Comparison of ENCODE assay signal across 8 cellular contexts in the genomic region with DNA sequence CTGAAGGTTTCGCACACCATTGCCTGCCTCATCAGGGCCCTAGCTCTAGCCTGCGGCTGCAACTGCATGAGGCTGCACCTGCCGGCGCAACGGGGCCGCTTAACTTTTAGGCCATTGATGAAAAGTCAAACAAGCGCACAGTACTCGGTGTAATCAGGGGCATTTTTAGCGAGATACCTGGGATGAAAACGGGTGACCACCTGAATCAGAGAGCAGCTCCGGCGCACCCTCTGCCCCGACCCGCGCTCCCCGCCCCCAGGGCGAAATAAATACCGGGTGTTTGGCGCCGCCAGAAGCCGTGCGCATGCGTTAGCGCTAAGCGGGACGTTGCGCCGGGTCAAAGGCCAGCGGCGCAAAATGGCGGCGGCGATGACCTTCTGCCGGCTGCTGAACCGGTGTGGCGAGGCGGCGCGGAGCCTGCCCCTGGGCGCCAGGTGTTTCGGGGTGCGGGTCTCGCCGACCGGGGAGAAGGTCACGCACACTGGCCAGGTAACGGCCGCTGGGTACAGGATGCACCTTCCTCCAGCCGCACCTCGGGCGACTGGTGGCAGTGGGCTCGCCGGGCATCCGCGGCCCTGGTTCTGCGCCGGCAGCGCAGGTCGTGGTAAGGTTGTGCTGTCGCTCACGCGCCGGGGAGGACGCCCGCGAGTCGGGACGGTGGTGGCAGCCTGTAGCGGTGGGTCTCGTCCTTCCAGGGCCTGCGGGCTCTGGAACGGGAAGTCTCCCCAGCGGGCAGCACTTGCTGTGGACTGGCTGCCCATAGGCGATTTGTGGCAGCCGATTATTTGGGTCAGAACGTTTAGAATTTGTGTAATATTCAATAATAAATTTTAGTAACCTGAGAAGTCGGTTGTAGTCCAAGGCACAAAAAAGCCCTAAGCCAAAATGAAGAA. TPM values are rescaled to one million over a fixed set of nuclear protein-coding genes. Genes with fewer than 3 reads are reported as not detected.
DNase-seq lines count a peak whose midpoint lies in the region; ATAC-seq, FAIRE-seq and TF ChIP-seq lines count a peak whose summit lies in the region.

Gene NDUFS6 (plus strand): TSS at position 347 of the 893 bp plus-strand sequence. CDS start 11 bp downstream, at position 358.

- H4K20me1 ChIP-seq in OCI-LY3 (ENCODE audit: insufficient read depth, low read length) = no peaks in the 10 kb centered on the region

- ATAC-seq in GM21360 (IDR thresholded peaks at IDR 0.05; ENCODE audit: unreplicated experiment) = peak; percentile 48

- no TSS peak for BruUV-seq in Caco-2 (replicated peaks; lab: Mats Ljungman, UMichigan)

- DNase-seq in Caco-2 (peak; percentile 73 to 87), HTR-8/SVneo (ENCODE audit: insufficient read length, low spot score) (peak; percentile 94)
- DNase-seq in activated T-cell treated with anti-CD3 and anti-CD28 coated beads, Interleukin-2, amount 50 U/mL, for 1 hour = peak; percentile 85
- peak; percentile 84 for DNase-seq in stimulated activated CD8-positive, alpha-beta memory T cell treated with anti-CD3 and anti-CD28 coated beads, Interleukin-4, amount 100 ng/mL, for 48 hours

- H3K36me3 Mint-ChIP-seq in Caco-2 (ENCODE audit: insufficient read depth, unreplicated experiment) = peaks cover 74% of the 10 kb centered on the region

- peak within 1 kb of the TSS; percentile 92 for H3K4me2 ChIP-seq in OCI-LY3 (ENCODE audit: low read length)

- H3K9ac ChIP-seq in OCI-LY3 (ENCODE audit: low read length) = peak within 1 kb of the TSS; percentile 86
- peak within 1 kb of the TSS; percentile 85 for H3K9ac ChIP-seq in mucosa of stomach (ENCODE audit: low read length)

- WGBS in esophagus, 2 donors = 0% methylated on average over 74 to 77 of the region's 77 CpGs

- POLR2A ChIA-PET in Caco-2 (lab: Charles Lee) = interaction anchor here (0.9 kb wide), 1 partner anchor 132 kb away, joined by 3 read pairs; no protein-coding TSS in a partner anchor

- H3K4me3 Mint-ChIP-seq in Caco-2 (ENCODE audit: unreplicated experiment) = peak within 1 kb of the TSS; percentile 96

- CTCF ChIA-PET in Caco-2 (lab: Charles Lee) = interaction anchor here (0.6 kb wide), 1 partner anchor 182 kb away, joined by 5 read pairs; no protein-coding TSS in a partner anchor

- peak within 1 kb of the TSS; percentile 76 for H2AFZ ChIP-seq in OCI-LY3 (ENCODE audit: low read depth, low read length)

- H3K4me1 ChIP-seq in Caco-2 (no peaks in the 10 kb centered on the region), OCI-LY3 (ENCODE audit: low read length) (peaks cover 7% of the 10 kb centered on the region; the same call in 1 of the 2 replicates), esophagus (ENCODE audit: control insufficient read depth in 2 of 2, insufficient read depth in 2 of 2, low read length in 1 of 2) (peaks cover 3 to 5% of the 10 kb centered on the region in 2 donors), mucosa of stomach (ENCODE audit: control insufficient read depth, insufficient read depth, low read length) (peaks cover 12% of the 10 kb centered on the region)

- peak; percentile 54 for FAIRE-seq in HTR-8/SVneo (lab: Jason Lieb, UNC)

- H3K27me3 ChIP-seq in Caco-2 (replicated peaks; ENCODE audit: control insufficient read depth, insufficient read depth, low read length) (no peaks in the 10 kb centered on the region), OCI-LY3 (ENCODE audit: low read depth, low read length) (no peaks in the 10 kb centered on the region), esophagus (ENCODE audit: control insufficient read depth in 1 of 2, insufficient read depth in 2 of 2, low read length in 2 of 2) (no peaks in the 10 kb centered on the region), mucosa of stomach (ENCODE audit: control insufficient read depth, insufficient read depth, low read length) (no peaks in the 10 kb centered on the region)

- H3K9me3 Mint-ChIP-seq in Caco-2 (ENCODE audit: unreplicated experiment) = no peaks in the 10 kb centered on the region

- intact Hi-C loops in Caco-2 (cut with micrococcal nuclease; ENCODE audit: unreplicated experiment) = no loop called here

- H3K36me3 ChIP-seq in Caco-2 (ENCODE audit: control insufficient read depth, insufficient read depth, low read length) (peaks cover 9% of the 10 kb centered on the region), OCI-LY3 (replicated peaks; ENCODE audit: low read depth, low read length) (peaks cover 17% of the 10 kb centered on the region), esophagus (ENCODE audit: control insufficient read depth in 2 of 2, insufficient read depth in 2 of 2, low read length in 1 of 2) (peaks cover 14 to 38% of the 10 kb centered on the region in 2 donors), mucosa of stomach (ENCODE audit: control insufficient read depth, insufficient read depth, low read length) (peaks cover 6% of the 10 kb centered on the region)

- peaks cover 7% of the 10 kb centered on the region for H3K4me1 Mint-ChIP-seq in Caco-2 (ENCODE audit: low read depth, unreplicated experiment)

- TF ChIP-seq CTCF in Caco-2 (IDR thresholded peaks at IDR 0.05; ENCODE audit: insufficient read depth in 1 of 2, low read depth in 1 of 2, low read length in 1 of 2, severe bottlenecking in 1 of 2, unreplicated experiment in 1 of 2) (no peak), OCI-LY3 (IDR thresholded peaks at IDR 0.05; ENCODE audit: low read depth, low read length) (no peak)

- peak within 1 kb of the TSS; percentile 99 for H3K4me3 ChIP-seq in Caco-2 (ENCODE audit: low read depth, low read length)
- peak within 1 kb of the TSS; percentile 97 for H3K4me3 ChIP-seq in OCI-LY3 (ENCODE audit: low read length)
- peak within 1 kb of the TSS; percentile 81 to 99 for H3K4me3 ChIP-seq in esophagus (ENCODE audit: low read depth in 1 of 2, low read length in 2 of 2)
- H3K4me3 ChIP-seq in mucosa of stomach (ENCODE audit: low read length) = peak within 1 kb of the TSS; percentile 80

- no peaks in the 10 kb centered on the region for H3K27me3 Mint-ChIP-seq in Caco-2 (ENCODE audit: insufficient read depth, unreplicated experiment)

- no peaks in the 10 kb centered on the region for H3K9me3 ChIP-seq in Caco-2
- no peaks in the 10 kb centered on the region for H3K9me3 ChIP-seq in OCI-LY3 (ENCODE audit: insufficient read depth, low read length)
- no peaks in the 10 kb centered on the region for H3K9me3 ChIP-seq in esophagus (ENCODE audit: control insufficient read depth in 2 of 2, insufficient read depth in 1 of 2, low read depth in 1 of 2, low read length in 1 of 2)
- no peaks in the 10 kb centered on the region for H3K9me3 ChIP-seq in mucosa of stomach (ENCODE audit: control insufficient read depth, low read length)

- H3K27ac ChIP-seq in OCI-LY3 (ENCODE audit: low read length) (peak within 1 kb of the TSS; percentile 74), esophagus (ENCODE audit: low read depth in 2 of 2, low read length in 1 of 2) (peak within 1 kb of the TSS; percentile 69 to 88)

- peak within 1 kb of the TSS; percentile 93 for H3K27ac Mint-ChIP-seq in Caco-2 (ENCODE audit: unreplicated experiment)

- H3K79me2 ChIP-seq in OCI-LY3 (ENCODE audit: low read length) = peaks cover 77% of the 10 kb centered on the region

RNA-seq across cellular contexts. Expression of gene NDUFS6, which starts in this region (rescaled TPM):
- 59.7 and 65.0 TPM in 2 replicates for total RNA-seq in Caco-2 (2022)
- polyA plus RNA-seq in esophagus = 10 to 100 TPM; 41.8 to 67.4 TPM

Comparison
In these comparisons a context has a peak if more than half of its experiments do, and no peak if none do; other contexts are left out.
1. Peak in every context shown above with its lines: DNase-seq, ATAC-seq, H3K4me3 ChIP-seq and H3K27ac ChIP-seq.